1 cellular context compared by ENCODE assay signal in the genomic region with DNA sequence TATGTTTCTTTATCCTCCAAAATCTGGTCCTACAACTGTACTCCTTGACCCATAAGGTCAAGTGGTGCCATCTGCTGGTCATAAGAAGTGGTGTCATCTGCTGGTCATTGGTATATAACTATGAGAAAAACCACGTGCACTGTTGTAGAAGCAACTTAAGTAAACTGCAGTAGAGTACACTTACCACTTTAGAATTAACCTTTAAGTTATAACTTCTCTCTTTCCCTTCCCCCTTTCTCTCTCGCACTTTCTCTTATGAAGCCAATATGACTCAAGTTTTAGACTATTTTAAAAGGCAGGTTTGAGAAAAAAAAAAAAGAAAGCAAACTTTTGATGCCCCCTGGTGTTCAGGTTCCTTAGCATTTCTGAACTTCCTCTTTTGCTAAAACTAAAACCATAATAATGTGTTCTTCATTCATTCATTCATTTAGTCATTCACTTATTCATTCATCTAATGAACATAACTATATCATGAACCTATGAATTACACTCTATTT.
A peak's percentile ranks its signal among the peaks of the same experiment; 100 is the strongest.
TF ChIP-seq lines count a peak whose summit lies in the region.

No MANE protein-coding gene starts in this region.

TF ChIP-seq in H1, 55 proteins besides CTCF, POLR2A, EP300 and RAD21:
- TF ChIP-seq, protein P1, sequence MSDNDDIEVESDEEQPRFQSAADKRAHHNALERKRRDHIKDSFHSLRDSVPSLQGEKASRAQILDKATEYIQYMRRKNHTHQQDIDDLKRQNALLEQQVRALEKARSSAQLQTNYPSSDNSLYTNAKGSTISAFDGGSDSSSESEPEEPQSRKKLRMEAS (IDR thresholded peaks at IDR 0.05) = peak; percentile 41; the same call in 1 of the 2 replicates
- TF ChIP-seq HDAC6 (IDR thresholded peaks at IDR 0.05; ENCODE audit: low read depth, low read length) = no peak
- TF ChIP-seq BRCA1 (IDR thresholded peaks at IDR 0.05; ENCODE audit: low read depth, low read length) = no peak
- no peak for TF ChIP-seq E2F6 (IDR thresholded peaks at IDR 0.05)
- no peak for TF ChIP-seq HDAC2 (IDR thresholded peaks at IDR 0.05; ENCODE audit: borderline replicate concordance in 1 of 2, low read depth in 2 of 2, low read length in 2 of 2)
- no peak for TF ChIP-seq SP2 (IDR thresholded peaks at IDR 0.05; ENCODE audit: low read length)
